ENCODE assay signal across 22 cellular contexts in genomic region chr7:4145576-4145975, GRCh38.
"Had no signal": no experiment of that assay in that cellular context is flagged by ENCODE, and none has a peak within 500 bp of the region (broad histone marks: within the 10 kb centered on the region; RNA-seq: fewer than 3 reads in every experiment).

No MANE protein-coding gene starts in this region.

- H3K4me1 Mint-ChIP-seq: central memory CD8-positive, alpha-beta T cell had no signal

- FAIRE-seq: endothelial cell of umbilical vein had no signal

- H3K9me3 ChIP-seq: mucosa of descending colon, neutrophil, right atrium auricular region, sigmoid colon, stomach, thoracic aorta, uterus had no signal

- H3K27me3 ChIP-seq: hepatocyte, right atrium auricular region, sigmoid colon, uterus had no signal

- H3K4me3 Mint-ChIP-seq: central memory CD8-positive, alpha-beta T cell; dendritic cell treated with granulocyte-macrophage colony-stimulating factor and Interleukin-4, amounts not matched to agents 40 ng/mL and 50 ng/mL, for 4 days had no signal

- DNase-seq: erythroblast; foreskin keratinocyte; head of caudate nucleus; mammary epithelial cell; naive thymus-derived CD8-positive, alpha-beta T cell; stimulated activated CD4-positive, alpha-beta T cell treated with anti-CD3 and anti-CD28 coated beads, Interleukin-2, amount 100 ng/mL, for 24 hours; stimulated activated naive CD4-positive, alpha-beta T cell; stomach; substantia nigra; trophoblast cell had no signal

- H3K79me2 ChIP-seq: hepatocyte had no signal

- H3K4me1 ChIP-seq: foreskin keratinocyte, right atrium auricular region, uterus had no signal

- H3K27ac Mint-ChIP-seq: dendritic cell treated with granulocyte-macrophage colony-stimulating factor and Interleukin-4, amounts not matched to agents 40 ng/mL and 50 ng/mL, for 4 days had no signal

- H3K27ac ChIP-seq: foreskin keratinocyte, hepatocyte, neutrophil, right atrium auricular region, skin epidermis, stomach, thoracic aorta, uterus had no signal

- H3K4me3 ChIP-seq: hepatocyte, mucosa of descending colon had no signal

- H2AFZ ChIP-seq: hepatocyte had no signal

- ATAC-seq: left lobe of liver; naive thymus-derived CD8-positive, alpha-beta T cell had no signal

- H3K36me3 ChIP-seq: neutrophil, right atrium auricular region, thoracic aorta, uterus had no signal

- H3K9me3 Mint-ChIP-seq: central memory CD8-positive, alpha-beta T cell; dendritic cell treated with granulocyte-macrophage colony-stimulating factor and Interleukin-4, amounts not matched to agents 40 ng/mL and 50 ng/mL, for 4 days had no signal
